Comparison of ENCODE assay signal across 8 cellular contexts in the genomic region with DNA sequence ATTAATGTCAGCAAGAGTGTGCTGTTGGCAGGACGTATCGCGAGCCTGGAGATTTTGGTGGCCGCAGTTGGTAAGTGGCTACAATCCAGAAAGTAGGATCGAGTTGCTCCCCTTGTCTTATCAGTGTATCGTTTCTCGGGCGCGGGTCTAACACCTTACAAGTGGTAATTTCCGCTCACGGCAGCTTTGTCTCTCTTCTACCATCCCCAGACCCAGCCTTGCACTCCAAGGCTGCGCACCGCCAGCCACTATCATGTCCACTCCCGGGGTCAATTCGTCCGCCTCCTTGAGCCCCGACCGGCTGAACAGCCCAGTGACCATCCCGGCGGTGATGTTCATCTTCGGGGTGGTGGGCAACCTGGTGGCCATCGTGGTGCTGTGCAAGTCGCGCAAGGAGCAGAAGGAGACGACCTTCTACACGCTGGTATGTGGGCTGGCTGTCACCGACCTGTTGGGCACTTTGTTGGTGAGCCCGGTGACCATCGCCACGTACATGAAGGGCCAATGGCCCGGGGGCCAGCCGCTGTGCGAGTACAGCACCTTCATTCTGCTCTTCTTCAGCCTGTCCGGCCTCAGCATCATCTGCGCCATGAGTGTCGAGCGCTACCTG. TPM values are rescaled to one million over a fixed set of nuclear protein-coding genes. Genes with fewer than 3 reads are reported as not detected.
DNase-seq lines count a peak whose midpoint lies in the region; ATAC-seq and TF ChIP-seq lines count a peak whose summit lies in the region.

No MANE protein-coding gene starts in this region.

- H3K9me3 ChIP-seq in Peyer's patch: no peaks in the 10 kb centered on the region

- H3K27ac ChIP-seq in Peyer's patch (peak overlapping the region; percentile 81 to 94 (median 93)), brain microvascular endothelial cell (peak overlapping the region; percentile 50)

- in situ Hi-C loops in brain microvascular endothelial cell (cut with HindIII; ENCODE audit: low pct_ligation_motif_present, low sequenced_read_pairs): no loop called here

- peak in 2 of 3 donors; percentile 65 to 78 for DNase-seq in Peyer's patch
- DNase-seq in brain microvascular endothelial cell: peak; percentile 41
- DNase-seq in kidney epithelial cell (ENCODE audit: low read depth): no peak
- peak; percentile 15 to 32 for DNase-seq in stimulated activated CD8-positive, alpha-beta memory T cell treated with anti-CD3 and anti-CD28 coated beads, Interleukin-7, amount 100 ng/mL, for 1 hour (ENCODE audit: low read depth in 2 of 2)
- no peak for DNase-seq in A172 (ENCODE audit: low spot score)
- no peak for DNase-seq in HPDE6-E6E7 (ENCODE audit: extremely low spot score)

- H3K4me3 ChIP-seq in GM08714 (ENCODE audit: low read length): peak overlapping the region; percentile 80
- peak overlapping the region; percentile 66 to 82 (median 78) for H3K4me3 ChIP-seq in Peyer's patch
- peak overlapping the region; percentile 85 for H3K4me3 ChIP-seq in brain microvascular endothelial cell (ENCODE audit: low read depth, low read length)
- peak overlapping the region; percentile 52 for H3K4me3 ChIP-seq in kidney epithelial cell (ENCODE audit: low read depth, low read length)

- TF ChIP-seq POLR2A in Peyer's patch (IDR thresholded peaks at IDR 0.05): no peak

- ATAC-seq in HG02884 (IDR thresholded peaks at IDR 0.05; ENCODE audit: unreplicated experiment): no peak

- H3K36me3 ChIP-seq in Peyer's patch (peaks cover 0 to 11% (median 0%) of the 10 kb centered on the region in 3 donors), brain microvascular endothelial cell (replicated peaks) (peaks cover 10% of the 10 kb centered on the region), kidney epithelial cell (ENCODE audit: control insufficient read depth, insufficient read depth, low read length) (no peaks in the 10 kb centered on the region)

- H3K27me3 ChIP-seq in Peyer's patch (no peaks in the 10 kb centered on the region), brain microvascular endothelial cell (replicated peaks) (no peaks in the 10 kb centered on the region), kidney epithelial cell (ENCODE audit: control insufficient read depth, insufficient read depth, low read length) (no peaks in the 10 kb centered on the region)

- TF ChIP-seq CTCF in Peyer's patch (IDR thresholded peaks at IDR 0.05): peak in 4 of 6 experiments; percentile 19 to 47 (median 32)
- peak; percentile 59 for TF ChIP-seq CTCF in brain microvascular endothelial cell (IDR thresholded peaks at IDR 0.05; ENCODE audit: low read depth, low read length, missing control alignments)
- peak; percentile 35 for TF ChIP-seq CTCF in kidney epithelial cell (IDR thresholded peaks at IDR 0.05; ENCODE audit: insufficient read depth, low read length, poor library complexity, severe bottlenecking)

- peaks cover 0 to 29% (median 0%) of the 10 kb centered on the region in 4 donors for H3K4me1 ChIP-seq in Peyer's patch

RNA-seq across cellular contexts. Expression of a gene that starts 1.1 kb away (rescaled TPM):
- 100 to 1,000 TPM in 3 of 4 donors, 10 to 100 TPM in 1; 47.9 to 134 (median 116) TPM for total RNA-seq in Peyer's patch
- 13.5 and 13.8 TPM in 2 replicates for total RNA-seq in kidney epithelial cell
- total RNA-seq in A172 (2014; rRNA removed; shearing (Covaris generic)): 3.8 and 4.0 TPM in 2 replicates

Comparison
In these comparisons a context has a peak if more than half of its experiments do, and no peak if none do; other contexts are left out.
1. DNase-seq: peak in Peyer's patch (2 of 3), brain microvascular endothelial cell (single experiment) and stimulated activated CD8-positive, alpha-beta memory T cell treated with anti-CD3 and anti-CD28 coated beads, Interleukin-7, amount 100 ng/mL, for 1 hour (2 of 2); none in kidney epithelial cell (single experiment), A172 (single experiment) and HPDE6-E6E7 (single experiment).
2. Peak in every context shown above with its lines, with median percentiles within 50 percentile points of each other: H3K4me3 ChIP-seq and CTCF ChIP-seq.